ENCODE assay signal across 9 cellular contexts in genomic region chrX:66408507-66408906, GRCh38.
DNase-seq lines count a peak whose midpoint lies in the region; ATAC-seq, FAIRE-seq and TF ChIP-seq lines count a peak whose summit lies in the region.
"Had no signal": no experiment of that assay in that cellular context is flagged by ENCODE, and none has a peak within 500 bp of the region (broad histone marks: within the 10 kb centered on the region; RNA-seq: fewer than 3 reads in every experiment).

No MANE protein-coding gene starts in this region.

- no peak overlapping the region for H3K9ac ChIP-seq in K562 (ENCODE audit: insufficient read depth in 1 of 2, low read depth in 2 of 2, low read length in 2 of 2)
- H3K9ac ChIP-seq in mesendoderm (ENCODE audit: low read length): no peak overlapping the region

- H3K23ac ChIP-seq in mesendoderm (ENCODE audit: low read length): no peak overlapping the region

- no peaks in the 10 kb centered on the region for H4K20me1 ChIP-seq in K562 (replicated peaks; ENCODE audit: control insufficient read depth, insufficient read depth, low read length)

- H3K79me2 ChIP-seq in K562 (ENCODE audit: control insufficient read depth, insufficient read depth, low read length) (no peaks in the 10 kb centered on the region), mesendoderm (ENCODE audit: control insufficient read depth, insufficient read depth, low read length) (no peaks in the 10 kb centered on the region)

- CTCF ChIA-PET in K562 (lab: Yijun Ruan, JAX; ENCODE audit: low intra/inter-chr PET ratio): no interaction called here

- no TSS peak for BruUV-seq in K562 (replicated peaks; lab: Mats Ljungman, UMichigan)

- H3K36me3 ChIP-seq in K562 (ENCODE audit: control insufficient read depth, insufficient read depth, low read length) (no peaks in the 10 kb centered on the region), mesendoderm (ENCODE audit: control insufficient read depth, insufficient read depth, low read length) (no peaks in the 10 kb centered on the region)
- H3K36me3 ChIP-seq: MG63 had no signal

- no peak overlapping the region for H2AK5ac ChIP-seq in mesendoderm (ENCODE audit: low read length)

- TF ChIP-seq POLR2A in K562 (conservative IDR thresholded peaks at IDR 0.05): no peak

- H2BK5ac ChIP-seq in mesendoderm (ENCODE audit: low read length): no peak overlapping the region

- DNase-seq in K562 (ENCODE audit: extremely low read depth in 1 of 4, low spot score in 3 of 4) (peak; percentile 3 to 15 (median 4)), NCI-H2196 (lab: John Stamatoyannopoulos, UW; ENCODE audit: unreplicated experiment) (no peak), mesendoderm (no peak), amniotic stem cell (lab: John Stamatoyannopoulos, UW) (no peak)
- DNase-seq: MG63 had no signal

- H3K4me3 ChIP-seq in K562 (no peak overlapping the region), mesendoderm (ENCODE audit: low read length) (no peak overlapping the region)
- H3K4me3 ChIP-seq: lung, MG63 had no signal

- intact Hi-C loops in K562 (cut with micrococcal nuclease): loop anchor here (1.0 to 10.0 kb wide), 5 partner anchors 204 to 826 kb away; no protein-coding TSS in a partner anchor

- WGBS in K562 (ENCODE audit: insufficient coverage, low coverage, missing lambda C conversion rate): 3% methylated on average over 3 of the region's 3 CpGs
- no CpG with 5 or more reads among the region's 3 CpGs for WGBS in mesendoderm (ENCODE audit: extremely low coverage, insufficient coverage, low lambda C conversion rate)

- peak in 1 of 2 experiments; percentile 54; a peak in 3 of 4 replicates for TF ChIP-seq RAD21 in K562 (CRISPR knock-in tag; conservative IDR thresholded peaks at IDR 0.05 in 1 of 2, IDR thresholded peaks at IDR 0.05 in 1 of 2)

- in situ Hi-C loops in K562 (cut with MboI): loop anchor here (25.0 kb wide), 1 partner anchor 821 kb away; no protein-coding TSS in a partner anchor

- H3K27ac ChIP-seq in K562 (ENCODE audit: extremely low read depth, low read depth, low read length): no peak overlapping the region
- H3K27ac ChIP-seq in mesendoderm (ENCODE audit: low read depth, low read length): no peak overlapping the region

- no peak overlapping the region for H2BK15ac ChIP-seq in mesendoderm (replicated peaks; ENCODE audit: low read depth)

- H3K18ac ChIP-seq in mesendoderm (ENCODE audit: low read length): no peak overlapping the region

- no peak overlapping the region for H3K4ac ChIP-seq in mesendoderm (ENCODE audit: low read depth, low read length)

- no peak for TF ChIP-seq EP300 in K562 (IDR thresholded peaks at IDR 0.05; ENCODE audit: low read length)

- ATAC-seq in GM19328 (IDR thresholded peaks at IDR 0.05; ENCODE audit: unreplicated experiment) (peak; percentile 62), HG03442 (IDR thresholded peaks at IDR 0.05; ENCODE audit: unreplicated experiment) (peak; percentile 77), K562 (peak; percentile 71)

- H3K4me2 ChIP-seq in K562 (ENCODE audit: insufficient read depth, low read length) (no peak overlapping the region), mesendoderm (ENCODE audit: low read length) (no peak overlapping the region)

- no peaks in the 10 kb centered on the region for H3K9me3 ChIP-seq in K562 (replicated peaks; ENCODE audit: control insufficient read depth, insufficient read depth, low read depth, low read length)
- H3K9me3 ChIP-seq: MG63 had no signal

- H3K9me1 ChIP-seq in K562 (ENCODE audit: control insufficient read depth, insufficient read depth, low read length): no peaks in the 10 kb centered on the region

- no peak for FAIRE-seq in K562 (lab: Jason Lieb, UNC)

- no peak overlapping the region for H4K5ac ChIP-seq in mesendoderm (ENCODE audit: low read length)

- H3K79me1 ChIP-seq in mesendoderm (ENCODE audit: low read length): no peaks in the 10 kb centered on the region

- no peak overlapping the region for H2AFZ ChIP-seq in K562 (ENCODE audit: low read depth, low read length)

- H3K4me1 ChIP-seq in K562 (replicated peaks in 1 of 2; ENCODE audit: control insufficient read depth in 2 of 2, insufficient read depth in 2 of 2, low read length in 2 of 2): no peaks in the 10 kb centered on the region
- no peaks in the 10 kb centered on the region for H3K4me1 ChIP-seq in mesendoderm (ENCODE audit: control insufficient read depth, low read depth, low read length)

- H3K56ac ChIP-seq in mesendoderm (ENCODE audit: low read length): no peak overlapping the region

- no peaks in the 10 kb centered on the region; a peak in 1 of 5 replicates for H3K27me3 ChIP-seq in K562 (ENCODE audit: control insufficient read depth in 2 of 2, insufficient read depth in 2 of 2, low read length in 2 of 2)
- H3K27me3 ChIP-seq in mesendoderm (ENCODE audit: insufficient read depth, low read length, poor library complexity): no peaks in the 10 kb centered on the region
- H3K27me3 ChIP-seq: MG63 had no signal

- no peak overlapping the region for H2BK120ac ChIP-seq in mesendoderm (ENCODE audit: low read depth, low read length)

- peak; percentile 33; the same call in 1 of the 2 replicates for TF ChIP-seq CTCF in GM12874 (IDR thresholded peaks at IDR 0.05; ENCODE audit: insufficient read depth, low read depth, low read length)
- TF ChIP-seq CTCF in K562 (IDR thresholded peaks at IDR 0.05 in 2 of 3, conservative IDR thresholded peaks at IDR 0.05 in 1 of 3; ENCODE audit: insufficient read depth in 2 of 3, low read depth in 1 of 3, low read length in 3 of 3): peak in 2 of 3 experiments; percentile 13 to 56; a peak in 2 of 6 replicates

- POLR2A ChIA-PET in K562 (lab: Yijun Ruan, JAX): no interaction called here

- no peak overlapping the region for H4K8ac ChIP-seq in mesendoderm (ENCODE audit: low read depth, low read length)

TF ChIP-seq in K562, 482 proteins besides CTCF, POLR2A, EP300 and RAD21:
- TF ChIP-seq FOXA3 (CRISPR knock-in tag; conservative IDR thresholded peaks at IDR 0.05 in 1 of 2, IDR thresholded peaks at IDR 0.05 in 1 of 2) (no peak), YBX1 (IDR thresholded peaks at IDR 0.05) (no peak), TFE3 (CRISPR knock-in tag; IDR thresholded peaks at IDR 0.05) (no peak), UBTF (IDR thresholded peaks at IDR 0.05; ENCODE audit: borderline replicate concordance in 1 of 2, low read depth in 2 of 2, low read length in 2 of 2) (no peak), ZNF324 (CRISPR knock-in tag; IDR thresholded peaks at IDR 0.05) (no peak), ELF1 (tag; IDR thresholded peaks at IDR 0.05) (no peak), SMC3 (conservative IDR thresholded peaks at IDR 0.05; ENCODE audit: insufficient read depth, low read depth, low read length) (0 out of 2 replicates have a peak, but pooled peaks have one; percentile 10)

Comparison
In these comparisons a context has a peak if more than half of its experiments do, and no peak if none do; other contexts are left out.
1. DNase-seq: peak in K562 (4 of 4); none in NCI-H2196 (single experiment), mesendoderm (single experiment) and amniotic stem cell (single experiment).
2. Peak in every context shown above with its lines, with median percentiles within 50 percentile points of each other: ATAC-seq.